In genomic region chr2:169715379-169716228, GRCh38 we compare ENCODE assay signal across 9 cellular contexts. TPM values are rescaled to one million over a fixed set of nuclear protein-coding genes. Genes with fewer than 3 reads are reported as not detected.
DNase-seq lines count a peak whose midpoint lies in the region; ATAC-seq and TF ChIP-seq lines count a peak whose summit lies in the region.
"Had no signal": no experiment of that assay in that cellular context is flagged by ENCODE, and none has a peak within 500 bp of the region (broad histone marks: within the 10 kb centered on the region; RNA-seq: fewer than 3 reads in every experiment).

No MANE protein-coding gene starts in this region.

- H3K36me3 ChIP-seq in lower lobe of right lung, result no peaks in the 10 kb centered on the region
- H3K36me3 ChIP-seq in uterus, result no peaks in the 10 kb centered on the region

- CTCF ChIA-PET in MCF 10A (lab: Yijun Ruan, JAX), result interaction anchor here (0.7 kb wide), 1 partner anchor 211 kb away, joined by 3 read pairs; no protein-coding TSS in a partner anchor
- CTCF ChIA-PET in activated CD4-positive, alpha-beta T cell treated with anti-CD3 and anti-CD28 coated beads, Interleukin-2, amount 10 ng/mL, durations not matched to agents 7 days and 5 days (lab: Charles Lee), result interaction anchor here (1.1 to 1.2 kb wide), 2 partner anchors 28 to 233 kb away, joined by 3 to 4 read pairs; no protein-coding TSS in a partner anchor

- TF ChIP-seq CTCF in MCF 10A (IDR thresholded peaks at IDR 0.05; ENCODE audit: unreplicated experiment) (no peak), lower lobe of right lung (IDR thresholded peaks at IDR 0.05) (no peak), uterus (IDR thresholded peaks at IDR 0.05) (no peak)

- DNase-seq in NCI-H510A treated with DMSO at 0.1 percent for 48 hours (lab: John Stamatoyannopoulos, UW) (peak; percentile 70), NCI-H510A (lab: John Stamatoyannopoulos, UW) (no peak), MCF 10A (ENCODE audit: unreplicated experiment) (peak; percentile 54), lower lobe of right lung (peak; percentile 51), uterus (peak in 1 of 2 donors; percentile 36), foreskin melanocyte (no peak)
- DNase-seq in activated CD4-positive, alpha-beta T cell treated with anti-CD3 and anti-CD28 coated beads, Interleukin-2, amount 10 ng/mL, durations not matched to agents 7 days and 5 days, result no peak
- DNase-seq: stimulated activated CD4-positive, alpha-beta T cell treated with anti-CD3 and anti-CD28 coated beads, Interleukin-12 subunit alpha, Interleukin-12 subunit beta, amount 100 ng/mL, for 4 hours had no signal

- POLR2A ChIA-PET in MCF 10A (lab: Yijun Ruan, JAX), result interaction anchor here (1.4 kb wide), 3 partner anchors 19 to 131 kb away, joined by 3 to 5 read pairs (median 4); partner anchors contain the start of genes CFAP210 and PHOSPHO2
- POLR2A ChIA-PET in activated CD4-positive, alpha-beta T cell treated with anti-CD3 and anti-CD28 coated beads, Interleukin-2, amount 10 ng/mL, durations not matched to agents 7 days and 5 days (lab: Charles Lee), result no interaction called here

- no peaks in the 10 kb centered on the region for H3K27me3 ChIP-seq in lower lobe of right lung (ENCODE audit: low read depth)
- H3K27me3 ChIP-seq in uterus, result no peaks in the 10 kb centered on the region

- no peak overlapping the region for H3K27ac Mint-ChIP-seq in MCF 10A (ENCODE audit: low read depth, unreplicated experiment)
- no peak overlapping the region for H3K27ac Mint-ChIP-seq in activated CD4-positive, alpha-beta T cell treated with anti-CD3 and anti-CD28 coated beads, Interleukin-2, amount 10 ng/mL, durations not matched to agents 7 days and 5 days

- peaks cover 22% of the 10 kb centered on the region for H3K4me1 ChIP-seq in lower lobe of right lung
- peaks cover 0 to 8% of the 10 kb centered on the region in 2 donors for H3K4me1 ChIP-seq in uterus

- no TSS peak for BruUV-seq in MCF 10A (replicated peaks; lab: Mats Ljungman, UMichigan)

- no peak for TF ChIP-seq POLR2A in uterus (IDR thresholded peaks at IDR 0.05)

- H3K4me3 ChIP-seq in lower lobe of right lung, result peak overlapping the region; percentile 47
- peak overlapping the region; percentile 8 to 22 for H3K4me3 ChIP-seq in uterus

- H3K27ac ChIP-seq in lower lobe of right lung, result peak overlapping the region; percentile 24
- H3K27ac ChIP-seq in uterus, result peak overlapping the region; percentile 8 to 62

- no peaks in the 10 kb centered on the region for H3K27me3 Mint-ChIP-seq in MCF 10A (ENCODE audit: insufficient read depth, unreplicated experiment)
- no peaks in the 10 kb centered on the region for H3K27me3 Mint-ChIP-seq in activated CD4-positive, alpha-beta T cell treated with anti-CD3 and anti-CD28 coated beads, Interleukin-2, amount 10 ng/mL, durations not matched to agents 7 days and 5 days

- no peaks in the 10 kb centered on the region for H3K36me3 Mint-ChIP-seq in MCF 10A (ENCODE audit: insufficient read depth, unreplicated experiment)
- peaks cover 4% of the 10 kb centered on the region for H3K36me3 Mint-ChIP-seq in activated CD4-positive, alpha-beta T cell treated with anti-CD3 and anti-CD28 coated beads, Interleukin-2, amount 10 ng/mL, durations not matched to agents 7 days and 5 days (ENCODE audit: low read depth)

- ATAC-seq in lower lobe of right lung (peak; percentile 84 to 86), HG03108 (IDR thresholded peaks at IDR 0.05; ENCODE audit: unreplicated experiment) (no peak)

- H3K9me3 ChIP-seq in lower lobe of right lung, result no peaks in the 10 kb centered on the region
- H3K9me3 ChIP-seq in uterus, result no peaks in the 10 kb centered on the region

- peak overlapping the region; percentile 51 for H3K4me3 Mint-ChIP-seq in MCF 10A (ENCODE audit: unreplicated experiment)
- H3K4me3 Mint-ChIP-seq in activated CD4-positive, alpha-beta T cell treated with anti-CD3 and anti-CD28 coated beads, Interleukin-2, amount 10 ng/mL, durations not matched to agents 7 days and 5 days, result no peak overlapping the region

- intact Hi-C loops in MCF 10A (cut with micrococcal nuclease) (no loop called here), lower lobe of right lung (cut with DNase I) (no loop called here), uterus (cut with DNase I; ENCODE audit: low total_unique reads) (no loop called here)

- no peaks in the 10 kb centered on the region for H3K9me3 Mint-ChIP-seq in MCF 10A (ENCODE audit: unreplicated experiment)
- H3K9me3 Mint-ChIP-seq in activated CD4-positive, alpha-beta T cell treated with anti-CD3 and anti-CD28 coated beads, Interleukin-2, amount 10 ng/mL, durations not matched to agents 7 days and 5 days, result peaks cover 9% of the 10 kb centered on the region

- peaks cover 4% of the 10 kb centered on the region for H3K4me1 Mint-ChIP-seq in MCF 10A (ENCODE audit: insufficient read depth, unreplicated experiment)
- H3K4me1 Mint-ChIP-seq in activated CD4-positive, alpha-beta T cell treated with anti-CD3 and anti-CD28 coated beads, Interleukin-2, amount 10 ng/mL, durations not matched to agents 7 days and 5 days, result peaks cover 3% of the 10 kb centered on the region

RNA-seq across cellular contexts. Expression of gene KLHL23, which starts 18.0 kb away (rescaled TPM):
- total RNA-seq in MCF 10A (2022) (4.6 and 6.1 TPM in 2 replicates), lower lobe of right lung (8.8 TPM), uterus (10 to 100 TPM; 15.3 to 55.1 (median 47.3) TPM)
- total RNA-seq in activated CD4-positive, alpha-beta T cell treated with anti-CD3 and anti-CD28 coated beads, Interleukin-2, amount 10 ng/mL, durations not matched to agents 7 days and 5 days, result 1 to 10 TPM; 2.7 to 4.0 TPM

RNA-seq across cellular contexts. Expression of gene PHOSPHO2, which starts 21.3 kb away (rescaled TPM):
- total RNA-seq in MCF 10A (2022) (5.4 and 6.0 TPM in 2 replicates), lower lobe of right lung (6.1 TPM), uterus (10 to 100 TPM in 1 of 4 donors, 1 to 10 TPM in 3; 6.1 to 10.5 (median 7.5) TPM)
- total RNA-seq in activated CD4-positive, alpha-beta T cell treated with anti-CD3 and anti-CD28 coated beads, Interleukin-2, amount 10 ng/mL, durations not matched to agents 7 days and 5 days, result 1 to 10 TPM; 2.7 to 3.0 TPM

RNA-seq across cellular contexts. Expression of gene CFAP210, which starts 21.4 kb away (rescaled TPM):
- total RNA-seq in MCF 10A (2022) (not detected in 2 replicates), lower lobe of right lung (0.95 TPM), uterus (1 to 10 TPM in 1 of 4 donors, under 1 TPM in 1, not detected in 2; 0.64 to 3.3 TPM)
- total RNA-seq in activated CD4-positive, alpha-beta T cell treated with anti-CD3 and anti-CD28 coated beads, Interleukin-2, amount 10 ng/mL, durations not matched to agents 7 days and 5 days, result not detected

Comparison
In these comparisons a context has a peak if more than half of its experiments do, and no peak if none do; other contexts are left out.
1. DNase-seq: peak in NCI-H510A treated with DMSO at 0.1 percent for 48 hours (single experiment), MCF 10A (single experiment) and lower lobe of right lung (single experiment); none in NCI-H510A (single experiment), foreskin melanocyte (single experiment) and activated CD4-positive, alpha-beta T cell treated with anti-CD3 and anti-CD28 coated beads, Interleukin-2, amount 10 ng/mL, durations not matched to agents 7 days and 5 days (single experiment).